ENCODE assay signal across 1 cellular context in the genomic region with DNA sequence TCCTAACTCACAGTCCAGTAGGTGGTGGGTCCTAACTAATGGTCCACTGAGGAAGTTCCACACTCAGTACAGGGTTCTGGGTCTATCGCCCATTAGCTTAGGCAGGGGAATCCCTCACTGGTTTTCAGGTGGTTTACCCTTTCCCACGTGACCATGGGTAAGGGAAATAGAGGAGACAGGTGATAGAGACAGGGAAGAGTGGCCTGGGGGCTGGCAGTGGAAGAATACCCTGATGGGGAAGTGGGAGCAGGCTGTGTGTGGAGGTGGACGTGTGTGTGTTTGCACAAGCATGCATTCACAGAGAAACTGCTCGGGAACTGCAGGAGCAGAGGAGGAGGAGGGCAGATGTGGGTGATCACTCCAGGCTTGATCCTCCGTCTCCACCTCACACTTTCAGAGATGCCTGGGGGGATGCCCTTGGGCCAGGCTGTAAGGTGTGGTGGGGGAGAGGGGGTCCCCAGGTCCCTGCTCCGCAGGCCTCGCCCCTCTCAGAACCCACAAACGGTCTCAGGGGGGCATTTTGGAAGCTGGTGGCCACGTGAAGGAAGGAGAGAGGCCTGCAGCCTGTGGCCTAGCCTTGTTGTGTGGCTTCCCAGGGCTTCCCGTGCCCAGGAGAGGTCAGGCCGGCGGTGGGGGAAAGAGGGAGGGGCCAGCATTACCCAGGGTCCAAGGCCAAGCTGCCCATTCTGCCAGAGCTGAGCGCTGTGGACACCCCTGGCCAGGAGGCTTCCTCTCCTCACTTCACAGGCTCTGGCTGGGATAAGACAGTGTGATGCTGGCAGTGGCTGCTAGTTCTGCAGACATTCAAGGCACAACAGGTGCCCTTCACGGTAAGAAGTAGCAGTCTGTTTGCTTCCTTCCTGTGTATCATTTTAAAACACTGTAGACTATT.
TF ChIP-seq lines count a peak whose summit lies in the region.

No MANE protein-coding gene starts in this region.

TF ChIP-seq in IMR-90, 13 proteins besides CTCF, POLR2A, EP300 and RAD21:
- TF ChIP-seq NFE2L2 (IDR thresholded peaks at IDR 0.05; ENCODE audit: low read depth, low read length): no peak
- TF ChIP-seq MXI1 (IDR thresholded peaks at IDR 0.05; ENCODE audit: borderline replicate concordance, low read depth, low read length): no peak
- no peak for TF ChIP-seq MAFK (IDR thresholded peaks at IDR 0.05; ENCODE audit: low read depth, low read length)
- TF ChIP-seq USF2 (IDR thresholded peaks at IDR 0.05; ENCODE audit: low read depth, low read length): no peak
- no peak for TF ChIP-seq BHLHE40 (IDR thresholded peaks at IDR 0.05; ENCODE audit: low read depth, low read length)
- TF ChIP-seq CEBPB (IDR thresholded peaks at IDR 0.05; ENCODE audit: low read depth, low read length): no peak
- no peak for TF ChIP-seq ELK1 (IDR thresholded peaks at IDR 0.05; ENCODE audit: borderline replicate concordance, low read depth, low read length)
- TF ChIP-seq CHD1 (IDR thresholded peaks at IDR 0.05; ENCODE audit: low read depth, low read length): no peak
- no peak for TF ChIP-seq RFX5 (IDR thresholded peaks at IDR 0.05; ENCODE audit: low read depth, low read length)
- no peak for TF ChIP-seq MAZ (IDR thresholded peaks at IDR 0.05; ENCODE audit: borderline replicate concordance, low read depth, low read length)
- TF ChIP-seq RCOR1 (IDR thresholded peaks at IDR 0.05; ENCODE audit: insufficient replicate concordance, low read length): no peak
- TF ChIP-seq FOS (IDR thresholded peaks at IDR 0.05; ENCODE audit: low read depth, low read length): no peak
- TF ChIP-seq SMC3 (IDR thresholded peaks at IDR 0.05; ENCODE audit: low read depth, low read length): no peak
